22 cellular contexts compared by ENCODE assay signal in the genomic region with DNA sequence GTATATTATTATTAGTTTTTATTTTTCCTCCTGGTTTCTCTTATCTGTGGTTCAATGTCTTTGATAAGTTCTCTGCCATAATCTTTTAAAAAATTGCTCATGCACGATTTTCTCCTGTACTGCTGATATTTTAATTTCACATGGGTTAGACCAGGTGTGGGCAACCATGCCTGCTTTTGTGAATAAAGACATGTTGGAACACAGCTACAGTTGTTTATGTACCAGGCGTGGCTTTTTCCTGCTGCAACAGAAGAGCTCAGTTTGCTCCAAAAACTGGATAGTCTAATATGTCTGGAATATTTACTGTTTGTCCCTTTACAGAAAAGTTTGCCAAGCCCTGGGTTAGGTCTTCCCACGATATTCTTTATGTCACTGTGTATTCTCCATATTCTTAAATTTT.
DNase-seq lines count a peak whose midpoint lies in the region; ATAC-seq, FAIRE-seq and TF ChIP-seq lines count a peak whose summit lies in the region.
"Had no signal": no experiment of that assay in that cellular context is flagged by ENCODE, and none has a peak within 500 bp of the region (broad histone marks: within the 10 kb centered on the region; RNA-seq: fewer than 3 reads in every experiment).

No MANE protein-coding gene starts in this region.

- H3K79me2 ChIP-seq in keratinocyte (ENCODE audit: control insufficient read depth, insufficient read depth, low read length): no peaks in the 10 kb centered on the region

- peak overlapping the region; percentile 56 for H3K4me3 ChIP-seq in SK-N-MC
- H3K4me3 ChIP-seq in keratinocyte (ENCODE audit: control insufficient read depth in 2 of 3, extremely low read depth in 1 of 3, insufficient read depth in 2 of 3, low read depth in 1 of 3, low read length in 3 of 3): peak overlapping the region in 1 of 3 experiments; percentile 43
- no peak overlapping the region for H3K4me3 ChIP-seq in left lung
- H3K4me3 ChIP-seq: SJCRH30 had no signal

- H3K9ac ChIP-seq in SK-N-MC (ENCODE audit: insufficient read length): peak overlapping the region; percentile 17
- H3K9ac ChIP-seq in keratinocyte (ENCODE audit: control insufficient read depth, extremely low read depth, insufficient read depth, low read length): no peak overlapping the region

- H3K4me2 ChIP-seq in keratinocyte (ENCODE audit: control insufficient read depth, extremely low read depth, insufficient read depth, low read depth, low read length): peak overlapping the region; percentile 62

- H3K27ac ChIP-seq in SK-N-MC: peak overlapping the region; percentile 66; the same call in 1 of the 2 replicates
- H3K27ac ChIP-seq in keratinocyte (ENCODE audit: control insufficient read depth, insufficient read depth, low read length): no peak overlapping the region
- no peak overlapping the region for H3K27ac ChIP-seq in left lung
- H3K27ac ChIP-seq: C4-2B, SJCRH30 had no signal

- H3K4me1 ChIP-seq in keratinocyte (ENCODE audit: control insufficient read depth, extremely low read depth, insufficient read depth, low read length): peaks cover 9% of the 10 kb centered on the region
- H3K4me1 ChIP-seq in left lung: no peaks in the 10 kb centered on the region
- H3K4me1 ChIP-seq: SJCRH30 had no signal

- H3K36me3 ChIP-seq in SK-N-MC (ENCODE audit: insufficient read depth, low read length) (no peaks in the 10 kb centered on the region), keratinocyte (ENCODE audit: control insufficient read depth in 2 of 2, extremely low read depth in 1 of 2, insufficient read depth in 2 of 2, low read length in 2 of 2) (no peaks in the 10 kb centered on the region), left lung (no peaks in the 10 kb centered on the region)
- H3K36me3 ChIP-seq: SJCRH30 had no signal

- peak overlapping the region; percentile 47 for H2AFZ ChIP-seq in keratinocyte (ENCODE audit: control insufficient read depth, low read length)

- DNase-seq in NCI-H2171 treated with DMSO at 0.1 percent for 48 hours (lab: John Stamatoyannopoulos, UW) (peak; percentile 22), NCI-H2171 (lab: John Stamatoyannopoulos, UW) (no peak), HPDE6-E6E7 (ENCODE audit: extremely low spot score) (peak; percentile 8), SK-N-MC (ENCODE audit: low read depth, low spot score) (no peak), keratinocyte (ENCODE audit: low read depth, low spot score) (no peak), left lung (no peak)
- DNase-seq in stimulated activated naive CD8-positive, alpha-beta T cell treated with anti-CD3 and anti-CD28 coated beads, Interleukin-15, Interleukin-2, amounts not matched to agents 100 U/mL and 50 U/mL, for 24 hours: no peak
- no peak for DNase-seq in activated T-cell treated with anti-CD3 and anti-CD28 coated beads, Interleukin-2, amount 50 U/mL, for 48 hours
- DNase-seq: CD8-positive, alpha-beta memory T cell; DMS79; IMR-90; NCI-H1417; NCI-H1694 treated with DMSO at 0.1 percent for 48 hours; NCI-H2081 treated with DMSO at 0.1 percent for 48 hours; NCI-H2227 treated with DMSO at 0.1 percent for 48 hours; NCI-H510A; SW 1271 had no signal

- FAIRE-seq in keratinocyte (lab: Jason Lieb, UNC): peak; percentile 76
- FAIRE-seq: A204.1, H54 had no signal

- TF ChIP-seq CTCF in keratinocyte (optimal IDR thresholded peaks at IDR 0.05 in 1 of 3, IDR thresholded peaks at IDR 0.05 in 1 of 3, conservative IDR thresholded peaks at IDR 0.05 in 1 of 3; ENCODE audit: extremely low read depth in 1 of 3, insufficient read depth in 2 of 3, low read length in 3 of 3) (no peak), left lung (IDR thresholded peaks at IDR 0.05) (no peak)

- dilution Hi-C loops in keratinocyte (cut with MboI; ENCODE audit: extremely low pct_ligation_motif_present, low sequenced_read_pairs): no loop called here

- no peaks in the 10 kb centered on the region for H3K9me3 ChIP-seq in SK-N-MC (ENCODE audit: low read depth, low read length)
- no peaks in the 10 kb centered on the region for H3K9me3 ChIP-seq in keratinocyte (ENCODE audit: control insufficient read depth, low read depth, low read length)
- H3K9me3 ChIP-seq in left lung: no peaks in the 10 kb centered on the region
- H3K9me3 ChIP-seq: SJCRH30 had no signal

- ATAC-seq in stimulated activated naive CD8-positive, alpha-beta T cell treated with anti-CD3 and anti-CD28 coated beads, Interleukin-15, Interleukin-2, amounts not matched to agents 100 U/mL and 50 U/mL, for 24 hours: no peak
- ATAC-seq in left lung: no peak
- ATAC-seq: Panc1 had no signal

- intact Hi-C loops in left lung (cut with DNase I): no loop called here

- no peaks in the 10 kb centered on the region for H3K9me1 ChIP-seq in keratinocyte (ENCODE audit: control insufficient read depth, extremely low read depth, insufficient read depth, low read length)

- H4K20me1 ChIP-seq in keratinocyte (ENCODE audit: control insufficient read depth, extremely low read depth, insufficient read depth, low read length): no peaks in the 10 kb centered on the region

- H3K27me3 ChIP-seq in keratinocyte (ENCODE audit: control insufficient read depth, extremely low read depth, insufficient read depth, low read length) (no peaks in the 10 kb centered on the region), left lung (no peaks in the 10 kb centered on the region)
- H3K27me3 ChIP-seq: SJCRH30 had no signal

Comparison
In these comparisons a context has a peak if more than half of its experiments do, and no peak if none do; other contexts are left out.
1. DNase-seq: peak in NCI-H2171 treated with DMSO at 0.1 percent for 48 hours (single experiment) and HPDE6-E6E7 (single experiment); none in NCI-H2171 (single experiment), SK-N-MC (single experiment), keratinocyte (single experiment), stimulated activated naive CD8-positive, alpha-beta T cell treated with anti-CD3 and anti-CD28 coated beads, Interleukin-15, Interleukin-2, amounts not matched to agents 100 U/mL and 50 U/mL, for 24 hours (single experiment), activated T-cell treated with anti-CD3 and anti-CD28 coated beads, Interleukin-2, amount 50 U/mL, for 48 hours (0 of 2) and left lung (0 of 2).